ENCODE assay signal across 8 cellular contexts in the genomic region with DNA sequence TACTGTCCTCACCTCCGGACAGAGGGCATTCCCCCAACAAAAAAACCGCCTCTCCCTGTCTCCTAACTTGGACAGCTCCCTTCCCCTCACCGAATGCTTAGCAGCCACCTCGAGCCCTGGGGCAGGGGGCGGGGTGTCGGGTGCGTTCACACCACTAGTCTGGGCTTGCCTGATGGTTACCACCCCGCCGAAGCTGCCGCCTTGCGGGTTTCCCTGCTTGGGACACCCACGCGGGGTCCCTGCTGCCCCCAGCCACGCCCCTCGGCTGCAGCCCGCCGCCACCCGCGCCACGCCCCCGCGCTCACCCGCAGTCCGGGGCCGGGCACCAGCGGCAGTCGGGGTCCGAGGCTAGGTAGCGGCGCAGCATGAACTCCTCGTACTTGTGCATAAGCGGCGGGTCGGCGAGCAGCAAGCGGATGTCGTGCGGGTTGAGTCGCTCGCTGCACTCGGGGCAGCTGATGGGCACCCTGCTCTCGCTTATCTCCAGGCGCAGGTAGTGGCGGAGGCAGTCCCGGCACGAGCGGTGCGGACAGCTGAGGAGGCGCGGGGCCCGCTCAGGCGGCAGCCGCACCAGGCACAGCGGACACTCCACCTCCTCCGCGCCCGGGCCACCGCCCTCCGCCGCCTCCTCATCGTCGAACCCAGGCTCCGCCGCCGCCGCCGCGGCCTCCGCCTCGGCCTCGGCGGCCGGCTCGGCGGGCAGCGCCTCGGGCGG.
DNase-seq lines count a peak whose midpoint lies in the region; ATAC-seq and TF ChIP-seq lines count a peak whose summit lies in the region.

No MANE protein-coding gene starts in this region.

- no peaks in the 10 kb centered on the region for H3K9me3 ChIP-seq in OCI-LY3 (ENCODE audit: insufficient read depth, low read length)

- no peaks in the 10 kb centered on the region for H3K27me3 ChIP-seq in OCI-LY3 (ENCODE audit: low read depth, low read length)

- H3K4me3 ChIP-seq in OCI-LY3 (ENCODE audit: low read length) = peak overlapping the region; percentile 99

- no peak for TF ChIP-seq CTCF in 22Rv1 (IDR thresholded peaks at IDR 0.05)
- no peak for TF ChIP-seq CTCF in OCI-LY3 (IDR thresholded peaks at IDR 0.05; ENCODE audit: low read depth, low read length)
- TF ChIP-seq CTCF in nephron (IDR thresholded peaks at IDR 0.05; ENCODE audit: unreplicated experiment in 3 of 3) = no peak

- peak overlapping the region; percentile 79 for H3K4me2 ChIP-seq in OCI-LY3 (ENCODE audit: low read length)

- H3K36me3 Mint-ChIP-seq in nephron (ENCODE audit: low read depth) = no peaks in the 10 kb centered on the region
- no peaks in the 10 kb centered on the region for H3K36me3 Mint-ChIP-seq in stimulated activated naive CD8-positive, alpha-beta T cell treated with anti-CD3 and anti-CD28 coated beads, Interleukin-15, Interleukin-2, amounts not matched to agents 100 ng/mL and 50 ng/mL, for 24 hours (ENCODE audit: low read depth)

- peaks cover 50% of the 10 kb centered on the region for H3K79me2 ChIP-seq in OCI-LY3 (ENCODE audit: low read length)

- H3K4me1 Mint-ChIP-seq in nephron = peaks cover 26% of the 10 kb centered on the region
- peaks cover 59% of the 10 kb centered on the region for H3K4me1 Mint-ChIP-seq in stimulated activated naive CD8-positive, alpha-beta T cell treated with anti-CD3 and anti-CD28 coated beads, Interleukin-15, Interleukin-2, amounts not matched to agents 100 ng/mL and 50 ng/mL, for 24 hours (ENCODE audit: low read depth)

- peaks cover 28% of the 10 kb centered on the region for H3K4me1 ChIP-seq in OCI-LY3 (ENCODE audit: low read length)

- H2AFZ ChIP-seq in OCI-LY3 (ENCODE audit: low read depth, low read length) = no peak overlapping the region

- H3K36me3 ChIP-seq in OCI-LY3 (replicated peaks; ENCODE audit: low read depth, low read length) = peaks cover 1% of the 10 kb centered on the region

- H3K27me3 Mint-ChIP-seq in nephron (ENCODE audit: low read depth) = peaks cover 16% of the 10 kb centered on the region
- no peaks in the 10 kb centered on the region for H3K27me3 Mint-ChIP-seq in stimulated activated naive CD8-positive, alpha-beta T cell treated with anti-CD3 and anti-CD28 coated beads, Interleukin-15, Interleukin-2, amounts not matched to agents 100 ng/mL and 50 ng/mL, for 24 hours

- no peaks in the 10 kb centered on the region for H3K9me3 Mint-ChIP-seq in nephron
- H3K9me3 Mint-ChIP-seq in stimulated activated naive CD8-positive, alpha-beta T cell treated with anti-CD3 and anti-CD28 coated beads, Interleukin-15, Interleukin-2, amounts not matched to agents 100 ng/mL and 50 ng/mL, for 24 hours = no peaks in the 10 kb centered on the region

- H3K4me3 Mint-ChIP-seq in nephron = peak overlapping the region; percentile 82 to 89 (median 86)
- H3K4me3 Mint-ChIP-seq in stimulated activated naive CD8-positive, alpha-beta T cell treated with anti-CD3 and anti-CD28 coated beads, Interleukin-15, Interleukin-2, amounts not matched to agents 100 ng/mL and 50 ng/mL, for 24 hours = peak overlapping the region; percentile 87

- H3K9ac ChIP-seq in OCI-LY3 (ENCODE audit: low read length) = peak overlapping the region; percentile 78

- peak overlapping the region; percentile 79 for H3K27ac ChIP-seq in 22Rv1
- peak overlapping the region; percentile 34; the same call in 1 of the 2 replicates for H3K27ac ChIP-seq in OCI-LY3 (ENCODE audit: low read length)

- H4K20me1 ChIP-seq in OCI-LY3 (ENCODE audit: insufficient read depth, low read length) = peaks cover 31% of the 10 kb centered on the region

- ATAC-seq in GM18511 (IDR thresholded peaks at IDR 0.05; ENCODE audit: unreplicated experiment) (peak; percentile 31), HG03097 (IDR thresholded peaks at IDR 0.05; ENCODE audit: low FRiP score, unreplicated experiment) (peak; percentile 22)

- DNase-seq in activated T-cell treated with anti-CD3 and anti-CD28 coated beads, Interleukin-2, amount 50 U/mL, for 48 hours = peak; percentile 76 to 79
- DNase-seq in fibroblast of gingiva (ENCODE audit: low read depth) = peak; percentile 35

- peak overlapping the region in 1 of 3 experiments; percentile 83 for H3K27ac Mint-ChIP-seq in nephron
- H3K27ac Mint-ChIP-seq in stimulated activated naive CD8-positive, alpha-beta T cell treated with anti-CD3 and anti-CD28 coated beads, Interleukin-15, Interleukin-2, amounts not matched to agents 100 ng/mL and 50 ng/mL, for 24 hours = peak overlapping the region; percentile 78

Comparison
In these comparisons a context has a peak if more than half of its experiments do, and no peak if none do; other contexts are left out.
1. Peak in every context shown above with its lines: DNase-seq, ATAC-seq, H3K4me3 ChIP-seq and H3K27ac ChIP-seq.